8 cellular contexts compared by ENCODE assay signal in the genomic region with DNA sequence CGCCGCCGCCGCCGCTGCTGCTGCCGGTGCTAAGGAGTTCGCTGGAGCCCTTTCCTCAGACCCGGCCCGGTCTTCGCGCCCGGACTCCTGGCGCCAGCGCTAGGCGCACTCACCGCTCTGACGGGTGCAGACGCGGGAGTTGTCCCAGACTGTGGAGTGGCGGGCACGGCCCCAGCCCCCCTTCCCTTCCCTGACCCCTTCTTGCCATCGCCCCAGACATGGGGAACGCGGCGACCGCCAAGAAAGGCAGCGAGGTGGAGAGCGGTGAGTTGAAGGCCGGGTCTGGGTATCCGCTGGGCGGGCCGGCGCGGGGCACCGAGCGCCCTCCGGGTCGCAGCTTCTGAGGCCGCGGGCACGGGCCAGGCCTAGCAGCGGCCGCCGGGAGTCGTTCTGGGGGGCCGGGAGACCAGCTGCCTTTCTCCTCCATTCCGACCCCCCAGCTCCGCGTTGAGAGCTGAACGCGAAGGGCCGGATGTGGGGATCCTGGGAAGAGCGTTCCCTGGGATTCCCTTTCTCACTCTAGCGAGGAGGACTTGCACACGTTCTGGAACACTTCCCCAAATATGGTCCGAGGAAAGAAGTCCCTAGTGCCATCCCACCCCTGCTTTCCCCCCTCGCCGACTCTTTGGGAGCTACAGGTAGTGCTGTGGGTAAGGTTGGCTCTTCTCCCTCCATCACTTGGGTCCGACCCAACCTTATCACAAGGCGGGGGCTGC.
DNase-seq lines count a peak whose midpoint lies in the region; ATAC-seq, FAIRE-seq and TF ChIP-seq lines count a peak whose summit lies in the region.

No MANE protein-coding gene starts in this region.

- in situ Hi-C loops in brain microvascular endothelial cell (cut with HindIII; ENCODE audit: low pct_ligation_motif_present, low sequenced_read_pairs), result no loop called here

- CTCF ChIA-PET in BJ (lab: Yijun Ruan, JAX), result interaction anchor here (1.3 kb wide), 1 partner anchor 169 kb away, joined by 4 read pairs; no protein-coding TSS in a partner anchor

- peak; percentile 40 for ATAC-seq in GM18505 (IDR thresholded peaks at IDR 0.05; ENCODE audit: unreplicated experiment)
- peak; percentile 39 for ATAC-seq in HG02884 (IDR thresholded peaks at IDR 0.05; ENCODE audit: unreplicated experiment)

- peak overlapping the region; percentile 87 for H3K27ac ChIP-seq in brain microvascular endothelial cell
- peak overlapping the region; percentile 48 to 86 for H3K27ac ChIP-seq in small intestine (ENCODE audit: low read depth in 1 of 2, low read length in 1 of 2)

- no peak for FAIRE-seq in small intestine (lab: Jason Lieb, UNC)

- no peaks in the 10 kb centered on the region for H3K9me3 ChIP-seq in small intestine (ENCODE audit: control insufficient read depth, low read depth)

- WGBS in small intestine, 3 donors, result 0 to 1% (median 1%) methylated on average over 40 to 60 of the region's 60 CpGs

- DNase-seq in BJ (ENCODE audit: low read depth) (no peak), NCI-H524 (lab: John Stamatoyannopoulos, UW) (peak; percentile 44 to 54), brain microvascular endothelial cell (no peak), islet precursor cell (peak; percentile 60), small intestine (peak; percentile 5), COLO829 (ENCODE audit: low spot score) (no peak)

- TF ChIP-seq POLR2A in GM18505 (IDR thresholded peaks at IDR 0.05; ENCODE audit: borderline replicate concordance, extremely low read depth, insufficient read depth, insufficient read length), result no peak

- H3K27me3 ChIP-seq in BJ (ENCODE audit: control insufficient read depth, insufficient read depth, low read length), result no peaks in the 10 kb centered on the region
- H3K27me3 ChIP-seq in brain microvascular endothelial cell (replicated peaks), result no peaks in the 10 kb centered on the region
- peaks cover 0 to 3% of the 10 kb centered on the region in 2 donors for H3K27me3 ChIP-seq in small intestine (ENCODE audit: control insufficient read depth in 2 of 2, insufficient read depth in 2 of 2, low read length in 2 of 2)

- peaks cover 0 to 4% of the 10 kb centered on the region in 2 donors for H3K4me1 ChIP-seq in small intestine (ENCODE audit: control insufficient read depth in 2 of 2, insufficient read depth in 1 of 2, low read depth in 1 of 2, low read length in 1 of 2)

- no peak for TF ChIP-seq CTCF in BJ (IDR thresholded peaks at IDR 0.05; ENCODE audit: insufficient read depth, low read depth, low read length)
- TF ChIP-seq CTCF in brain microvascular endothelial cell (IDR thresholded peaks at IDR 0.05; ENCODE audit: low read depth, low read length, missing control alignments), result no peak

- POLR2A ChIA-PET in BJ (lab: Charles Lee), result interaction anchor here (0.6 kb wide), 1 partner anchor 85 kb away, joined by 7 read pairs; no protein-coding TSS in a partner anchor

- H3K4me3 ChIP-seq in BJ (ENCODE audit: low read depth, low read length), result peak overlapping the region; percentile 90
- H3K4me3 ChIP-seq in brain microvascular endothelial cell (ENCODE audit: low read depth, low read length), result peak overlapping the region; percentile 83
- H3K4me3 ChIP-seq in small intestine (ENCODE audit: low read depth in 1 of 2, low read length in 2 of 2), result peak overlapping the region; percentile 76 to 87

- H3K36me3 ChIP-seq in BJ (ENCODE audit: control insufficient read depth, insufficient read depth, low read length), result no peaks in the 10 kb centered on the region
- H3K36me3 ChIP-seq in brain microvascular endothelial cell (replicated peaks), result no peaks in the 10 kb centered on the region
- no peaks in the 10 kb centered on the region for H3K36me3 ChIP-seq in small intestine (ENCODE audit: control insufficient read depth in 2 of 2, insufficient read depth in 2 of 2, low read length in 2 of 2)

Comparison
In these comparisons a context has a peak if more than half of its experiments do, and no peak if none do; other contexts are left out.
1. DNase-seq: peak in NCI-H524 (2 of 2), islet precursor cell (single experiment) and small intestine (single experiment); none in BJ (single experiment), brain microvascular endothelial cell (single experiment) and COLO829 (single experiment).
2. Peak in every context shown above with its lines, with median percentiles within 50 percentile points of each other: H3K4me3 ChIP-seq.